9 cellular contexts compared by ENCODE assay signal in the genomic region with DNA sequence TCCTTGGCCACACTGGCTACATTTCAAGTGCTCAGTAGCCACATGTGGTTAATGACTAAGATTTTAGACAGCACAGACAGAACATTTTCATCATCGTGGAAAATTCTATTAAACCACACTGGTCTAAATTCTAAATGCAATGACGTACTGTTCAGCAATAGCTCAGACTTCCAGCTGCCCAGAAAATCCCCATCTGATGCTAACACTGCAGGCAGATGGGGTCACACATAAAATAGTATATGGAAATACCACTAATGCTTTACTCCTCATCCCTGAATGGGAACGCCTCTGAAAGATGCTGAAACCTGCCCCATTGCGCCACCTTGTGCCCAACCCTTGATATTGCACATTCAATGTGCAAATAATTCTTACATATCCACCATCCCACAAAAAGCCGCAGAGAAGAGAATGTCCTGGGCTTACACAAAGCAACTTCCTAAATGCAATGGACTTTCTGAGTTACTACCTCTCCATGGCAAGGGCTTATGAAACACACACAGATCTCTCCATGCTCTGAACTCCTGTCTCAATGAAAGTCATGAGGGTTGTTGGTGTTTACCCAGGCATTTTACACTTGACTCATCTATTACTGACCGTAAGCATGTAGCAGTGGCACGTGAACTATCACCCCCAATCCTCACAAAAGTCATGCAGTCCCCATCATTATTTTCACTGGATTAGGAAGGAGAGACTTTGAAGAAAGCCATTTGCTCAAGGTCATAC. TPM values are rescaled to one million over a fixed set of nuclear protein-coding genes. Genes with fewer than 3 reads are reported as not detected.
A peak's percentile ranks its signal among the peaks of the same experiment; 100 is the strongest.
DNase-seq lines count a peak whose midpoint lies in the region; ATAC-seq and TF ChIP-seq lines count a peak whose summit lies in the region.
"Had no signal": no experiment of that assay in that cellular context is flagged by ENCODE, and none has a peak within 500 bp of the region (broad histone marks: within the 10 kb centered on the region; RNA-seq: fewer than 3 reads in every experiment).

No MANE protein-coding gene starts in this region.

- no peak overlapping the region for H2AK5ac ChIP-seq in trophoblast cell (ENCODE audit: low read length)

- H3K27me3 ChIP-seq in RWPE2 (ENCODE audit: insufficient read depth, poor library complexity, severe bottlenecking) (no peaks in the 10 kb centered on the region), trophoblast cell (ENCODE audit: insufficient read depth, low read length) (no peaks in the 10 kb centered on the region), vagina (no peaks in the 10 kb centered on the region)

- H3K36me3 ChIP-seq in RWPE2 (ENCODE audit: low read depth) (no peaks in the 10 kb centered on the region), trophoblast cell (ENCODE audit: control insufficient read depth in 1 of 2, insufficient read depth in 2 of 2, low read length in 2 of 2) (no peaks in the 10 kb centered on the region), vagina (no peaks in the 10 kb centered on the region)

- H3K79me2 ChIP-seq in trophoblast cell (ENCODE audit: control insufficient read depth, insufficient read depth, low read length, poor library complexity) = peaks cover 2% of the 10 kb centered on the region

- H3K18ac ChIP-seq in trophoblast cell (ENCODE audit: low read length) = no peak overlapping the region

- no peak overlapping the region for H3K4me3 Mint-ChIP-seq in glutamatergic neuron (ENCODE audit: unreplicated experiment)

- H2BK12ac ChIP-seq in trophoblast cell (ENCODE audit: low read length) = no peak overlapping the region

- intact Hi-C loops in vagina (cut with DNase I) = loop anchor here (10.0 kb wide), 1 partner anchor 457 kb away; no protein-coding TSS in a partner anchor

- H3K9me3 ChIP-seq in RWPE2 (ENCODE audit: severe bottlenecking) (no peaks in the 10 kb centered on the region), trophoblast cell (ENCODE audit: insufficient read depth, low read depth, low read length) (no peaks in the 10 kb centered on the region), vagina (no peaks in the 10 kb centered on the region)

- no peak overlapping the region for H2BK5ac ChIP-seq in trophoblast cell (ENCODE audit: low read depth, low read length, poor library complexity)

- no peak overlapping the region for H4K8ac ChIP-seq in trophoblast cell (ENCODE audit: low read depth, low read length)

- no peaks in the 10 kb centered on the region for H3K9me3 Mint-ChIP-seq in glutamatergic neuron (ENCODE audit: unreplicated experiment)

- H3K79me1 ChIP-seq in trophoblast cell (ENCODE audit: low read length) = no peaks in the 10 kb centered on the region

- peak; percentile 85 for TF ChIP-seq CTCF in RWPE2 (IDR thresholded peaks at IDR 0.05; ENCODE audit: poor library complexity, severe bottlenecking)
- peak; percentile 86 for TF ChIP-seq CTCF in glutamatergic neuron (IDR thresholded peaks at IDR 0.05; ENCODE audit: partially characterized antibody, unreplicated experiment)
- TF ChIP-seq CTCF in vagina (IDR thresholded peaks at IDR 0.05) = peak; percentile 75 to 88 (median 83)

- H3K4ac ChIP-seq in trophoblast cell (ENCODE audit: low read depth, low read length) = no peak overlapping the region

- no peak overlapping the region for H3K4me2 ChIP-seq in trophoblast cell (ENCODE audit: low read length)

- ATAC-seq in RWPE2 (ENCODE audit: low read depth) = peak; percentile 84

- no peak overlapping the region for H2BK120ac ChIP-seq in trophoblast cell (ENCODE audit: insufficient read depth, low read length, poor library complexity)

- DNase-seq in activated gamma-delta T cell treated with Interleukin-2 at 50 U/mL for 16 hours (peak; percentile 52), activated gamma-delta T cell (lab: John Stamatoyannopoulos, UW) (no peak), LoVo (ENCODE audit: low spot score) (peak; percentile 62), RWPE2 (ENCODE audit: low spot score) (no peak), glutamatergic neuron (peak; percentile 83), trophoblast cell (peak; percentile 46 to 76), vagina (ENCODE audit: extremely low spot score in 2 of 2) (no peak)
- DNase-seq in activated T-helper 9 cell treated with anti-CD3 and anti-CD28 coated beads, Interleukin-2, amount 50 U/mL, for 16 hours (ENCODE audit: low read depth) = peak; percentile 19

- H3K36me3 Mint-ChIP-seq in glutamatergic neuron (ENCODE audit: unreplicated experiment) = no peaks in the 10 kb centered on the region

- no peak overlapping the region for H3K9ac ChIP-seq in trophoblast cell (ENCODE audit: low read length)

- H2AFZ ChIP-seq in trophoblast cell (ENCODE audit: insufficient read depth, low read length, poor library complexity) = no peak overlapping the region

- H3K4me1 Mint-ChIP-seq in glutamatergic neuron (ENCODE audit: low read depth, unreplicated experiment) = no peaks in the 10 kb centered on the region

- H4K12ac ChIP-seq in trophoblast cell (ENCODE audit: low read depth, low read length) = no peak overlapping the region

- TF ChIP-seq POLR2A in vagina (IDR thresholded peaks at IDR 0.05) = no peak

- H3K4me3 ChIP-seq in RWPE2 (ENCODE audit: severe bottlenecking) = no peak overlapping the region
- no peak overlapping the region for H3K4me3 ChIP-seq in trophoblast cell (ENCODE audit: low read depth, low read length)
- no peak overlapping the region for H3K4me3 ChIP-seq in vagina
- H3K4me3 ChIP-seq: skin epidermis had no signal

- no peaks in the 10 kb centered on the region for H3K27me3 Mint-ChIP-seq in glutamatergic neuron (ENCODE audit: unreplicated experiment)

- no CpG with 5 or more reads among the region's 7 CpGs for WGBS in trophoblast cell (ENCODE audit: extremely low coverage, insufficient coverage, insufficient read length)

- no peak overlapping the region for H3K14ac ChIP-seq in trophoblast cell (ENCODE audit: low read length)

- no peak overlapping the region for H3K27ac Mint-ChIP-seq in glutamatergic neuron (ENCODE audit: unreplicated experiment)

- no peak overlapping the region for H3K23ac ChIP-seq in trophoblast cell (ENCODE audit: low read length)

- H4K91ac ChIP-seq in trophoblast cell (ENCODE audit: low read depth, low read length) = no peak overlapping the region

- H3K4me1 ChIP-seq in RWPE2 (ENCODE audit: insufficient read depth, poor library complexity, severe bottlenecking) (peaks cover 4% of the 10 kb centered on the region), trophoblast cell (ENCODE audit: control insufficient read depth in 1 of 2, insufficient read depth in 2 of 2, low read length in 2 of 2) (peaks cover 0 to under 1% of the 10 kb centered on the region in 2 experiments), vagina (peaks cover 4% of the 10 kb centered on the region)

- H3K27ac ChIP-seq in RWPE2 (ENCODE audit: poor library complexity, severe bottlenecking) = no peak overlapping the region
- H3K27ac ChIP-seq in trophoblast cell (ENCODE audit: low read depth, low read length) = no peak overlapping the region
- H3K27ac ChIP-seq in vagina = no peak overlapping the region
- H3K27ac ChIP-seq: skin epidermis had no signal

RNA-seq across cellular contexts. Expression of gene SLC5A9, which starts 20.3 kb away (rescaled TPM):
- total RNA-seq in glutamatergic neuron (ENCODE audit: unreplicated experiment) (not detected), vagina (0.25 TPM)
- polyA plus RNA-seq in trophoblast cell (2013) = 0.07 TPM in 2 replicates

Comparison
In these comparisons a context has a peak if more than half of its experiments do, and no peak if none do; other contexts are left out.
1. DNase-seq: peak in activated gamma-delta T cell treated with Interleukin-2 at 50 U/mL for 16 hours (single experiment), LoVo (single experiment), activated T-helper 9 cell treated with anti-CD3 and anti-CD28 coated beads, Interleukin-2, amount 50 U/mL, for 16 hours (single experiment), glutamatergic neuron (single experiment) and trophoblast cell (2 of 2); none in activated gamma-delta T cell (single experiment), RWPE2 (single experiment) and vagina (0 of 2).
2. Peak in every context shown above with its lines, with median percentiles within 50 percentile points of each other: CTCF ChIP-seq.